17 cellular contexts compared by ENCODE assay signal in the genomic region with DNA sequence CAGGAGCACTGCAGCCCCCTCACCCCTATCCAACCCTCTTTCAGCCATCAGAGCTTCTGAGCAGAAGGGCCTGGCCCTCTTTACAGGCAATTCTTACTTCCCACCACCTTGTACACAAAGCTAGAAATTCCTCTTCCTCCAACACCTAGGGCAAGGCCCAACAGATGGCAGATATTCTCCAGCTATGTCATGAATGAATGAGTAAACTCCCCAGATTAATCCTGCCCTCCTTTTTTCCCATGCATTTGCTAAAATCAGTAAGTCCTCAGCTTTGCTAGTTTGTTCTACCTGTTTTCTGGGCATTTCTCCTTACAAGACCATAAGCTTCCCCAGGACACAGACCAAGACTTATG. TPM values are rescaled to one million over a fixed set of nuclear protein-coding genes. Genes with fewer than 3 reads are reported as not detected.
A peak's percentile ranks its signal among the peaks of the same experiment; 100 is the strongest.
DNase-seq lines count a peak whose midpoint lies in the region; ATAC-seq, FAIRE-seq and TF ChIP-seq lines count a peak whose summit lies in the region.
"Had no signal": no experiment of that assay in that cellular context is flagged by ENCODE, and none has a peak within 500 bp of the region (broad histone marks: within the 10 kb centered on the region; RNA-seq: fewer than 3 reads in every experiment).

No MANE protein-coding gene starts in this region.

- no TSS peak for BruUV-seq in HepG2 (replicated peaks; lab: Mats Ljungman, UMichigan)

- H3K4me1 ChIP-seq in HepG2 (ENCODE audit: insufficient read depth, low read length) (peaks cover 52% of the 10 kb centered on the region), right lobe of liver (no peaks in the 10 kb centered on the region), foreskin keratinocyte (peaks cover 48% of the 10 kb centered on the region)

- POLR2A ChIA-PET in HepG2 (lab: Yijun Ruan, JAX): interaction anchor here (0.9 to 4.7 kb wide), 5 partner anchors 9 to 137 kb away, joined by 3 to 32 read pairs (median 7); a partner anchor contains a TSS

- no peak for TF ChIP-seq EP300 in HepG2 (IDR thresholded peaks at IDR 0.05; ENCODE audit: low read depth in 2 of 2, low read length in 2 of 2)
- TF ChIP-seq EP300 in HepG2 (CRISPR knock-in tag; IDR thresholded peaks at IDR 0.05; ENCODE audit: borderline replicate concordance): no peak

- H3K27ac ChIP-seq in HepG2 (ENCODE audit: extremely low read length, insufficient read depth, low read length) (no peak overlapping the region), right lobe of liver (no peak overlapping the region), WERI-Rb-1 (peak overlapping the region; percentile 99), foreskin keratinocyte (peak overlapping the region; percentile 85)

- no peaks in the 10 kb centered on the region for H4K20me1 ChIP-seq in HepG2 (ENCODE audit: insufficient read depth, low read length)

- TF ChIP-seq POLR2A in HepG2 (IDR thresholded peaks at IDR 0.05; ENCODE audit: insufficient read depth in 1 of 2, low read depth in 2 of 2, low read length in 2 of 2) (no peak), right lobe of liver (IDR thresholded peaks at IDR 0.05) (no peak)

- ATAC-seq in HepG2 (no peak), right lobe of liver (no peak), foreskin keratinocyte (no peak), GM19023 (IDR thresholded peaks at IDR 0.05; ENCODE audit: unreplicated experiment) (no peak)
- ATAC-seq: stimulated activated naive B cell treated with anti-CD40 and anti-IgM and Interleukin-4, amounts not matched to agents 10 μg/mL and 1 μg/mL and 100 μg/mL, for 72 hours had no signal

- in situ Hi-C loops in HepG2 (cut with HindIII; ENCODE audit: extremely low pct_ligation_motif_present, low pct_unique_long_range_greater_than_20kb): no loop called here

- no peaks in the 10 kb centered on the region for H3K9me3 ChIP-seq in HepG2 (ENCODE audit: low read length)
- no peaks in the 10 kb centered on the region for H3K9me3 ChIP-seq in right lobe of liver
- H3K9me3 ChIP-seq in WERI-Rb-1 (ENCODE audit: severe bottlenecking): no peaks in the 10 kb centered on the region
- peaks cover 4% of the 10 kb centered on the region; the same call in 1 of the 2 replicates for H3K9me3 ChIP-seq in MG63
- H3K9me3 ChIP-seq: Caco-2 had no signal

- no peak overlapping the region for H3K4me2 ChIP-seq in HepG2 (ENCODE audit: low read depth, low read length)

- intact Hi-C loops in HepG2 (cut with micrococcal nuclease; ENCODE audit: unreplicated experiment): no loop called here
- intact Hi-C loops in right lobe of liver (cut with DNase I): no loop called here

- TF ChIP-seq RAD21 in HepG2 (CRISPR knock-in tag; IDR thresholded peaks at IDR 0.05): no peak

- no peaks in the 10 kb centered on the region for H3K79me2 ChIP-seq in HepG2 (ENCODE audit: insufficient read depth, low read length)

- FAIRE-seq in HepG2 (lab: Jason Lieb, UNC): no peak

- no peak overlapping the region for H3K9ac ChIP-seq in HepG2 (ENCODE audit: insufficient read depth, low read depth, low read length)

- CTCF ChIA-PET in HepG2 (lab: Yijun Ruan, JAX; ENCODE audit: low intra/inter-chr PET ratio, low total read pairs): no interaction called here

- DNase-seq in HepG2 (ENCODE audit: low spot score): no peak
- DNase-seq in right lobe of liver: no peak
- DNase-seq in WERI-Rb-1: peak; percentile 71
- DNase-seq in foreskin keratinocyte: peak in 1 of 2 donors; percentile 69
- no peak for DNase-seq in SKM-1 (lab: John Stamatoyannopoulos, UW; ENCODE audit: unreplicated experiment)
- DNase-seq in NCI-H1930 (lab: John Stamatoyannopoulos, UW): no peak
- DNase-seq in MG63: no peak
- DNase-seq: activated CD4-positive, alpha-beta memory T cell treated with anti-CD3 and anti-CD28 coated beads for 36 hours; Caco-2; foreskin melanocyte; MM.1S; NCI-H2081; NK-92 treated with Interleukin-12 subunit alpha and Interleukin-12 subunit beta, amount 100 ng/mL, for 24 hours; SHP77; stimulated activated naive B cell treated with anti-CD40 and anti-IgM and Interleukin-4, amounts not matched to agents 10 μg/mL and 1 μg/mL and 100 μg/mL, for 72 hours had no signal

- H3K36me3 ChIP-seq in HepG2 (replicated peaks in 1 of 2; ENCODE audit: control insufficient read depth in 1 of 2, insufficient read depth in 2 of 2, low read length in 2 of 2) (peaks cover 0 to 7% of the 10 kb centered on the region in 2 experiments; a peak in 1 of 5 replicates), right lobe of liver (no peaks in the 10 kb centered on the region), WERI-Rb-1 (peaks cover 18% of the 10 kb centered on the region), MG63 (peaks cover 75% of the 10 kb centered on the region)

- no peak overlapping the region for H2AFZ ChIP-seq in HepG2 (ENCODE audit: low read length)

- no peak for TF ChIP-seq CTCF in HepG2 (CRISPR knock-in tag; IDR thresholded peaks at IDR 0.05)
- no peak for TF ChIP-seq CTCF in right lobe of liver (IDR thresholded peaks at IDR 0.05)
- no peak for TF ChIP-seq CTCF in WERI-Rb-1 (IDR thresholded peaks at IDR 0.05; ENCODE audit: low read depth, low read length)
- peak; percentile 52 for TF ChIP-seq CTCF in foreskin keratinocyte (conservative IDR thresholded peaks at IDR 0.05)

- no peak overlapping the region for H3K4me3 ChIP-seq in HepG2 (replicated peaks in 1 of 3; ENCODE audit: insufficient read depth in 1 of 3, low read depth in 2 of 3, low read length in 3 of 3)
- no peak overlapping the region for H3K4me3 ChIP-seq in right lobe of liver
- peak overlapping the region; percentile 14 for H3K4me3 ChIP-seq in WERI-Rb-1 (ENCODE audit: low read depth, low read length)
- no peak overlapping the region for H3K4me3 ChIP-seq in MG63
- H3K4me3 ChIP-seq: dorsolateral prefrontal cortex had no signal

- H3K27me3 ChIP-seq in HepG2 (ENCODE audit: control insufficient read depth in 1 of 2, insufficient read depth in 2 of 2, low read length in 2 of 2) (no peaks in the 10 kb centered on the region), right lobe of liver (no peaks in the 10 kb centered on the region), WERI-Rb-1 (ENCODE audit: insufficient read depth, low read depth, severe bottlenecking) (no peaks in the 10 kb centered on the region), foreskin keratinocyte (no peaks in the 10 kb centered on the region), MG63 (no peaks in the 10 kb centered on the region)
- H3K27me3 ChIP-seq: dorsolateral prefrontal cortex had no signal

TF ChIP-seq in HepG2, 621 proteins besides CTCF, POLR2A, EP300 and RAD21:
- 0 out of 2 replicates have a peak, but pooled peaks have one; percentile 4 for TF ChIP-seq ZNF274 (CRISPR knock-in tag; IDR thresholded peaks at IDR 0.05)
- TF ChIP-seq ADNP (CRISPR knock-in tag; IDR thresholded peaks at IDR 0.05): no peak
- TF ChIP-seq, protein P1, sequence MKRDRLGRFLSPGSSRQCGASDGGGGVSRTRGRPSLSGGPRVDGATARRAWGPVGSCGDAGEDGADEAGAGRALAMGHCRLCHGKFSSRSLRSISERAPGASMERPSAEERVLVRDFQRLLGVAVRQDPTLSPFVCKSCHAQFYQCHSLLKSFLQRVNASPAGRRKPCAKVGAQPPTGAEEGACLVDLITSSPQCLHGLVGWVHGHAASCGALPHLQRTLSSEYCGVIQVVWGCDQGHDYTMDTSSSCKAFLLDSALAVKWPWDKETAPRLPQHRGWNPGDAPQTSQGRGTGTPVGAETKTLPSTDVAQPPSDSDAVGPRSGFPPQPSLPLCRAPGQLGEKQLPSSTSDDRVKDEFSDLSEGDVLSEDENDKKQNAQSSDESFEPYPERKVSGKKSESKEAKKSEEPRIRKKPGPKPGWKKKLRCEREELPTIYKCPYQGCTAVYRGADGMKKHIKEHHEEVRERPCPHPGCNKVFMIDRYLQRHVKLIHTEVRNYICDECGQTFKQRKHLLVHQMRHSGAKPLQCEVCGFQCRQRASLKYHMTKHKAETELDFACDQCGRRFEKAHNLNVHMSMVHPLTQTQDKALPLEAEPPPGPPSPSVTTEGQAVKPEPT (CRISPR knock-in tag; IDR thresholded peaks at IDR 0.05; ENCODE audit: low read depth): no peak
TF ChIP-seq in HepG2: peak in this region for 1.

RNA-seq across cellular contexts. Expression of a gene that starts 20.4 kb away (rescaled TPM):
- total RNA-seq in HepG2 (2016; rRNA removed; fragmentation: Illumina TruSeq; extraction: Trizol) (181 and 283 TPM in 2 replicates), right lobe of liver (10 to 100 TPM; 13.0 to 23.0 (median 15.2) TPM), foreskin keratinocyte (78.3 and 79.4 TPM in 2 replicates)
- total RNA-seq in HepG2 (2016; cell fraction: cytosol; rRNA removed; fragmentation: Illumina TruSeq; extraction: Trizol; ENCODE audit: low read depth): 33.9 and 36.7 TPM in 2 replicates
- 189 and 325 TPM in 2 replicates for total RNA-seq in HepG2 (2016; cell fraction: insoluble cytoplasmic fraction; rRNA removed; fragmentation: Illumina TruSeq; extraction: Trizol)
- 47.2 and 48.2 TPM in 2 replicates for total RNA-seq in HepG2 (2016; cell fraction: membrane; rRNA removed; fragmentation: Illumina TruSeq; extraction: Trizol)
- 63.9 and 73.7 TPM in 2 replicates for total RNA-seq in HepG2 (2016; cell fraction: nucleus; rRNA removed; fragmentation: Illumina TruSeq; extraction: Trizol)
- polyA plus RNA-seq in HepG2 (2011; rRNA removed) (61.6 and 63.2 TPM in 2 replicates), foreskin keratinocyte (78.9 and 87.8 TPM in 2 replicates)
- polyA plus RNA-seq in HepG2 (2011; cell fraction: cytosol; rRNA removed): 68.3 and 71.0 TPM in 2 replicates
- 11.6 and 14.2 TPM in 2 replicates for polyA plus RNA-seq in HepG2 (2011; cell fraction: nucleus; rRNA removed)
- polyA plus RNA-seq in HepG2 (2012): 78.3 and 78.8 TPM in 2 replicates
- polyA plus RNA-seq in HepG2 (2016; cell fraction: cytosol; fragmentation: Illumina TruSeq; extraction: Trizol; ENCODE audit: low read depth): 26.6 and 30.8 TPM in 2 replicates
- 249 and 259 TPM in 2 replicates for polyA plus RNA-seq in HepG2 (2016; cell fraction: insoluble cytoplasmic fraction; fragmentation: Illumina TruSeq; extraction: Trizol; ENCODE audit: low read depth)
- 32.0 and 32.5 TPM in 2 replicates for polyA plus RNA-seq in HepG2 (2016; cell fraction: membrane; fragmentation: Illumina TruSeq; extraction: Trizol; ENCODE audit: low read depth)
- polyA plus RNA-seq in HepG2 (2016; cell fraction: nucleus; fragmentation: Illumina TruSeq; extraction: Trizol; ENCODE audit: insufficient read depth, low read depth): 75.9 and 84.0 TPM in 2 replicates
- 47.3 and 53.2 TPM in 2 replicates for polyA minus RNA-seq in HepG2 (2011; rRNA and poly(A)+ RNA removed; ENCODE audit: low replicate concordance)
- polyA minus RNA-seq in HepG2 (2011; cell fraction: cytosol; rRNA and poly(A)+ RNA removed): 28.0 and 33.9 TPM in 2 replicates
- 17.3 and 18.9 TPM in 2 replicates for polyA minus RNA-seq in HepG2 (2011; cell fraction: nucleus; rRNA and poly(A)+ RNA removed)
- total RNA-seq in MG63 (2014; rRNA removed; shearing (Covaris generic); ENCODE audit: low replicate concordance): 34.0 and 52.0 TPM in 2 replicates

Comparison
In these comparisons a context has a peak if more than half of its experiments do, and no peak if none do; other contexts are left out.
1. H3K27ac ChIP-seq: peak in WERI-Rb-1 (single experiment) and foreskin keratinocyte (single experiment); none in HepG2 (single experiment) and right lobe of liver (0 of 3).